ENCODE assay signal across 30 cellular contexts in genomic region chr10:110957603-110958002, GRCh38.
"Had no signal": no experiment of that assay in that cellular context is flagged by ENCODE, and none has a peak within 500 bp of the region (broad histone marks: within the 10 kb centered on the region; RNA-seq: fewer than 3 reads in every experiment).

No MANE protein-coding gene starts in this region.

- H3K9me3 ChIP-seq: esophagus squamous epithelium, gastroesophageal sphincter, heart right ventricle had no signal

- H3K27me3 ChIP-seq: brain microvascular endothelial cell, esophagus squamous epithelium, gastroesophageal sphincter, heart right ventricle had no signal

- H3K4me3 ChIP-seq: esophagus squamous epithelium, gastroesophageal sphincter, heart right ventricle had no signal

- H3K9me3 Mint-ChIP-seq: activated T-cell treated with anti-CD3 and anti-CD28 coated beads, Interleukin-2, amount 50 U/mL, for 4 hours; activated T-helper 17 cell treated with anti-CD3 and anti-CD28 coated beads, Interleukin-2, amount 50 U/mL, for 72 hours; central memory CD8-positive, alpha-beta T cell; T-helper 1 cell treated with Interleukin-12 subunit alpha and Interleukin-12 subunit beta and Interleukin-4 antibody, amounts not matched to agents 30 μg/mL and 1 μg/mL, for 36 hours; T-helper 2 cell treated with Interferon-gamma antibody and Interleukin-4, amounts not matched to agents 5 μg/mL and 100 μg/mL, for 36 hours had no signal

- H3K27me3 Mint-ChIP-seq: activated B cell treated with CpG ODN at 0.5 μM for 24 hours; activated CD8-positive, alpha-beta T cell treated with anti-CD3 and anti-CD28 coated beads for 36 hours; activated naive CD8-positive, alpha-beta T cell; activated T-helper 17 cell treated with anti-CD3 and anti-CD28 coated beads, Interleukin-2, amount 50 U/mL, for 72 hours; central memory CD8-positive, alpha-beta T cell had no signal

- H3K27ac ChIP-seq: brain microvascular endothelial cell, epithelial cell of prostate, esophagus squamous epithelium, gastroesophageal sphincter, heart right ventricle, WERI-Rb-1 had no signal

- H3K27ac Mint-ChIP-seq: activated B cell treated with CpG ODN at 0.5 μM for 24 hours; activated CD8-positive, alpha-beta T cell treated with anti-CD3 and anti-CD28 coated beads for 36 hours; activated naive CD8-positive, alpha-beta T cell; activated T-helper 17 cell treated with anti-CD3 and anti-CD28 coated beads, Interleukin-2, amount 50 U/mL, for 72 hours; T-helper 1 cell treated with Interleukin-12 subunit alpha and Interleukin-12 subunit beta and Interleukin-4 antibody, amounts not matched to agents 30 μg/mL and 1 μg/mL, for 36 hours; T-helper 2 cell treated with Interferon-gamma antibody and Interleukin-4, amounts not matched to agents 5 μg/mL and 100 μg/mL, for 36 hours had no signal

- H3K4me3 Mint-ChIP-seq: activated B cell treated with CpG ODN at 0.5 μM for 24 hours; activated CD8-positive, alpha-beta T cell treated with anti-CD3 and anti-CD28 coated beads for 36 hours; activated naive CD8-positive, alpha-beta T cell; activated T-cell treated with anti-CD3 and anti-CD28 coated beads, Interleukin-2, amount 50 U/mL, for 4 hours; activated T-helper 17 cell treated with anti-CD3 and anti-CD28 coated beads, Interleukin-2, amount 50 U/mL, for 72 hours; central memory CD8-positive, alpha-beta T cell; T-helper 1 cell treated with Interleukin-12 subunit alpha and Interleukin-12 subunit beta and Interleukin-4 antibody, amounts not matched to agents 30 μg/mL and 1 μg/mL, for 36 hours; T-helper 2 cell treated with Interferon-gamma antibody and Interleukin-4, amounts not matched to agents 5 μg/mL and 100 μg/mL, for 36 hours had no signal

- H3K36me3 ChIP-seq: brain microvascular endothelial cell, WERI-Rb-1 had no signal

- ATAC-seq: activated CD4-positive, CD25-positive, alpha-beta regulatory T cell treated with anti-CD3 and anti-CD28 coated beads, Interleukin-2, amount 50 U/mL, for 24 hours; activated CD8-positive, alpha-beta T cell treated with anti-CD3 and anti-CD28 coated beads for 36 hours; activated T-cell treated with anti-CD3 and anti-CD28 coated beads, Interleukin-2, amount 50 U/mL, for 4 hours; activated T-helper 17 cell treated with anti-CD3 and anti-CD28 coated beads, Interleukin-2, amount 50 U/mL, for 72 hours; gastroesophageal sphincter; heart right ventricle had no signal

- DNase-seq: activated B cell treated with CpG ODN at 0.5 μM for 24 hours; activated CD4-positive, alpha-beta T cell treated with anti-CD3 and anti-CD28 coated beads for 48 hours; activated CD4-positive, alpha-beta T cell treated with anti-CD3 and anti-CD28 coated beads, Interleukin-2, amount 50 U/mL, for 1 hour; activated CD4-positive, alpha-beta T cell treated with anti-CD3 and anti-CD28 coated beads, Interleukin-2, amount 50 U/mL, for 48 hours; activated CD8-positive, alpha-beta memory T cell treated with anti-CD3 and anti-CD28 coated beads for 24 hours; activated CD8-positive, alpha-beta T cell treated with anti-CD3 and anti-CD28 coated beads for 36 hours; activated effector memory CD4-positive, alpha-beta T cell treated with Interleukin-2 at 50 U/mL for 16 hours; activated gamma-delta T cell treated with Interleukin-2 at 50 U/mL for 16 hours; activated naive CD4-positive, alpha-beta T cell treated with anti-CD3 and anti-CD28 coated beads, Interleukin-2, amount 50 U/mL, for 16 hours; activated naive CD4-positive, alpha-beta T cell treated with Interleukin-2 at 50 U/mL for 16 hours; activated T-cell treated with anti-CD3 and anti-CD28 coated beads, Interleukin-2, amount 50 U/mL, for 4 hours; amniotic stem cell; anterior cingulate cortex; brain microvascular endothelial cell; cortex of kidney; dermis blood vessel endothelial cell; effector CD4-positive, alpha-beta T cell; esophagus squamous epithelium; foreskin melanocyte; heart right ventricle; T1000; WERI-Rb-1 had no signal
